ENCODE assay signal across 24 cellular contexts in the genomic region with DNA sequence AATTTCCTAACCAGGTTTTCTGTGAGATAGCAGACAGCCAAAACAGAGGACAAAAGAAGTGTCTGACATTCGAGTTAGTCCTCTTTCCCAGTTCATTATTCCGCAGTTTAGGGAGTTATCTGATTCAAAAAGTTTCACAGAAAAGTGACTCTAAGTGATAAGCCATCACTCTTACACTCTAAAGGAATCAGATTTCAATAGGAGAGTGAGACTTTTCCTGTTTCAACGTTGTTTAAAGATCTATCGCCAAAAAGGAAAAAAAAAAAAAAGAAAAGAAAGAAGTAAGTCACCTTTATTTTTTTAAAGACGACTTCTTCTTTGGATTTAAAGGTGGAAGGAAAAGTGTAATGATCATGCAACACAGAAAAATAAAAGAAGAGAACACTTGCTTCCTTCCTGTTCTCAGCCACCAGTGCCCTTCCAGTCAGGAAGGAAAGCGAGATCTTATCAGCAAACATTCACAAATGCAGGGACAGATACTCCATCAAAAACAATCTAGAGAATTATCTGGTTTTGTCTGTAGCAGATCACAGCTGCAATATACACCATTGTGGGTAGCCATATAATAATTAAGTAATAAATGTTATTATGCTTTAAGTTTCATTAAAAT. TPM values are rescaled to one million over a fixed set of nuclear protein-coding genes. Genes with fewer than 3 reads are reported as not detected.
DNase-seq lines count a peak whose midpoint lies in the region; ATAC-seq and TF ChIP-seq lines count a peak whose summit lies in the region.
"Had no signal": no experiment of that assay in that cellular context is flagged by ENCODE, and none has a peak within 500 bp of the region (broad histone marks: within the 10 kb centered on the region; RNA-seq: fewer than 3 reads in every experiment).

No MANE protein-coding gene starts in this region.

- intact Hi-C loops in left ventricle myocardium inferior (cut with micrococcal nuclease), result loop anchor here (10.0 kb wide), 1 partner anchor 340 kb away; no protein-coding TSS in a partner anchor
- intact Hi-C loops in left cardiac atrium (cut with DNase I), result no loop called here

- no peak for TF ChIP-seq CTCF in left ventricle myocardium inferior (IDR thresholded peaks at IDR 0.05; ENCODE audit: borderline replicate concordance)
- no peak for TF ChIP-seq CTCF in omental fat pad (IDR thresholded peaks at IDR 0.05)

- H3K36me3 ChIP-seq in left ventricle myocardium inferior (no peaks in the 10 kb centered on the region), SJCRH30 (peaks cover 4% of the 10 kb centered on the region), MG63 (no peaks in the 10 kb centered on the region)
- H3K36me3 ChIP-seq: esophagus squamous epithelium, HAP-1, ovary, transverse colon had no signal

- no peaks in the 10 kb centered on the region for H3K27me3 ChIP-seq in left ventricle myocardium inferior (ENCODE audit: low read depth)
- H3K27me3 ChIP-seq in SJCRH30, result no peaks in the 10 kb centered on the region
- H3K27me3 ChIP-seq in MG63, result no peaks in the 10 kb centered on the region
- H3K27me3 ChIP-seq: brain microvascular endothelial cell, esophagus squamous epithelium, ovary, transverse colon had no signal

- no peak for ATAC-seq in left cardiac atrium
- ATAC-seq in GM18907 (IDR thresholded peaks at IDR 0.05; ENCODE audit: unreplicated experiment), result no peak
- ATAC-seq in omental fat pad (ENCODE audit: low FRiP score), result no peak
- ATAC-seq: activated T-cell treated with anti-CD3 and anti-CD28 coated beads, Interleukin-2, amount 50 U/mL, for 4 hours; GM12878; mucosa of descending colon; stimulated activated effector memory CD8-positive, alpha-beta T cell treated with anti-CD3 and anti-CD28 coated beads, Interleukin-12 subunit alpha, Interleukin-12 subunit beta, amount 100 ng/mL, for 72 hours had no signal

- no peak overlapping the region for H3K4me3 ChIP-seq in left ventricle myocardium inferior
- H3K4me3 ChIP-seq in SJCRH30, result peak overlapping the region; percentile 12
- H3K4me3 ChIP-seq in MG63, result no peak overlapping the region
- H3K4me3 ChIP-seq: esophagus squamous epithelium, GM12878, HAP-1, mucosa of descending colon, ovary, transverse colon had no signal

- peaks cover 21% of the 10 kb centered on the region for H3K4me1 ChIP-seq in left ventricle myocardium inferior
- peaks cover 21% of the 10 kb centered on the region for H3K4me1 ChIP-seq in SJCRH30
- H3K4me1 ChIP-seq: HAP-1 had no signal

- H3K9me3 ChIP-seq in left ventricle myocardium inferior (replicated peaks) (peaks cover 24% of the 10 kb centered on the region), SJCRH30 (replicated peaks) (no peaks in the 10 kb centered on the region; the same call in 1 of the 2 replicates), MG63 (no peaks in the 10 kb centered on the region; the same call in 1 of the 2 replicates)
- H3K9me3 ChIP-seq: esophagus squamous epithelium, HAP-1, mucosa of descending colon, ovary had no signal

- DNase-seq in left ventricle myocardium inferior (no peak), left cardiac atrium (no peak), SJCRH30 (peak; percentile 37 to 74), lung microvascular endothelial cell (ENCODE audit: low read depth in 2 of 2) (peak; percentile 56 to 58), activated T-cell treated with anti-CD3 and anti-CD28 coated beads for 4 hours (no peak), omental fat pad (ENCODE audit: low spot score) (no peak), MG63 (no peak)
- DNase-seq: ACHN; activated CD4-positive, alpha-beta T cell treated with anti-CD3 and anti-CD28 coated beads, Interleukin-2, amount 50 U/mL, for 48 hours; activated T-cell treated with anti-CD3 and anti-CD28 coated beads, Interleukin-2, amount 50 U/mL, for 4 hours; brain microvascular endothelial cell; CD4-positive, alpha-beta T cell; esophagus squamous epithelium; MM.1S; mucosa of descending colon; NCI-H187; NCI-H524 treated with DMSO at 0.1 percent for 48 hours; OCI-M1; ovary; transverse colon had no signal

- H3K27ac ChIP-seq in left ventricle myocardium inferior (replicated peaks) (peak overlapping the region; percentile 41), SJCRH30 (peak overlapping the region; percentile 2; the same call in 1 of the 2 replicates)
- H3K27ac ChIP-seq: brain microvascular endothelial cell, esophagus squamous epithelium, ovary, transverse colon had no signal

RNA-seq across cellular contexts. Expression of a gene that starts 49.8 kb away (rescaled TPM):
- total RNA-seq in left ventricle myocardium inferior (19.0 TPM), left cardiac atrium (10 to 100 TPM; 42.7 to 68.6 TPM), lung microvascular endothelial cell (814 and 1,922 TPM in 2 replicates), omental fat pad (100 to 1,000 TPM in 1 of 4 donors, 10 to 100 TPM in 3; 73.6 to 223 (median 83.3) TPM)
- total RNA-seq in SJCRH30 (2014; rRNA removed; shearing (Covaris generic)), result 64.2 and 66.2 TPM in 2 replicates
- 12.0 and 15.0 TPM in 2 replicates for total RNA-seq in MG63 (2014; rRNA removed; shearing (Covaris generic); ENCODE audit: low replicate concordance)

RNA-seq across cellular contexts. Expression of a gene that starts 56.4 kb away (rescaled TPM):
- total RNA-seq in left ventricle myocardium inferior, result 27.3 TPM
- total RNA-seq in left cardiac atrium, result 10 to 100 TPM; 39.8 to 45.9 TPM
- total RNA-seq in SJCRH30 (2014; rRNA removed; shearing (Covaris generic)), result 20.6 and 22.2 TPM in 2 replicates
- total RNA-seq in lung microvascular endothelial cell, result 266 and 272 TPM in 2 replicates
- 100 to 1,000 TPM; 123 to 264 (median 174) TPM for total RNA-seq in omental fat pad
- total RNA-seq in MG63 (2014; rRNA removed; shearing (Covaris generic); ENCODE audit: low replicate concordance), result 0.03 TPM in 1 of 2 replicates, not detected in the other

Comparison
In these comparisons a context has a peak if more than half of its experiments do, and no peak if none do; other contexts are left out.
1. DNase-seq: peak in SJCRH30 (2 of 2) and lung microvascular endothelial cell (2 of 2); none in left ventricle myocardium inferior (single experiment), left cardiac atrium (single experiment), activated T-cell treated with anti-CD3 and anti-CD28 coated beads for 4 hours (single experiment), omental fat pad (single experiment) and MG63 (single experiment).
2. RNA of a gene that starts 56.4 kb away (total RNA-seq): 266 to 272 TPM in lung microvascular endothelial cell, 123 to 264 TPM in omental fat pad, 39.8 to 45.9 TPM in left cardiac atrium, 27.3 TPM in left ventricle myocardium inferior (single experiment) and 20.6 to 22.2 TPM in SJCRH30; 0.03 TPM in MG63; every median in the first group is over 10 times any median in the second.